ENCODE assay signal across 8 cellular contexts in genomic region chr19:47427241-47428176, GRCh38. TPM values are rescaled to one million over a fixed set of nuclear protein-coding genes. Genes with fewer than 3 reads are reported as not detected.
DNase-seq lines count a peak whose midpoint lies in the region; ATAC-seq, FAIRE-seq and TF ChIP-seq lines count a peak whose summit lies in the region.

No MANE protein-coding gene starts in this region.

- peaks cover 12% of the 10 kb centered on the region for H3K27me3 Mint-ChIP-seq in activated naive CD4-positive, alpha-beta T cell treated with anti-CD3 and anti-CD28 coated beads, Interleukin-2, amount 10 ng/mL, durations not matched to agents 7 days and 5 days
- peaks cover 50% of the 10 kb centered on the region for H3K27me3 Mint-ChIP-seq in progenitor cell of endocrine pancreas

- peaks cover 19% of the 10 kb centered on the region for H3K4me1 ChIP-seq in SJSA1 (replicated peaks)

- ATAC-seq in GM18858 (IDR thresholded peaks at IDR 0.05; ENCODE audit: unreplicated experiment): no peak
- ATAC-seq in GM19397 (IDR thresholded peaks at IDR 0.05; ENCODE audit: unreplicated experiment): no peak

- H3K9me3 ChIP-seq in SJSA1 (replicated peaks): no peaks in the 10 kb centered on the region

- TF ChIP-seq CTCF in progenitor cell of endocrine pancreas (IDR thresholded peaks at IDR 0.05; ENCODE audit: unreplicated experiment): peak; percentile 86

- peak overlapping the region; percentile 6 for H3K4me3 ChIP-seq in SJSA1

- H3K36me3 Mint-ChIP-seq in activated naive CD4-positive, alpha-beta T cell treated with anti-CD3 and anti-CD28 coated beads, Interleukin-2, amount 10 ng/mL, durations not matched to agents 7 days and 5 days: no peaks in the 10 kb centered on the region
- H3K36me3 Mint-ChIP-seq in progenitor cell of endocrine pancreas (ENCODE audit: insufficient read depth): no peaks in the 10 kb centered on the region

- no peak overlapping the region for H3K27ac ChIP-seq in SJSA1

- CTCF ChIA-PET in activated naive CD4-positive, alpha-beta T cell treated with anti-CD3 and anti-CD28 coated beads, Interleukin-2, amount 10 ng/mL, durations not matched to agents 7 days and 5 days (lab: Charles Lee): interaction anchor here (0.6 to 2.7 kb wide), 31 partner anchors 9 to 1114 kb away, joined by 3 to 21 read pairs (median 3); partner anchors contain the start of genes DHX34, EHD2 and KPTN

- H3K4me1 Mint-ChIP-seq in activated naive CD4-positive, alpha-beta T cell treated with anti-CD3 and anti-CD28 coated beads, Interleukin-2, amount 10 ng/mL, durations not matched to agents 7 days and 5 days: peaks cover 26% of the 10 kb centered on the region
- H3K4me1 Mint-ChIP-seq in progenitor cell of endocrine pancreas (ENCODE audit: low read depth): peaks cover 3% of the 10 kb centered on the region

- DNase-seq in LoVo (ENCODE audit: low spot score) (peak; percentile 65), SJSA1 (ENCODE audit: low read depth in 1 of 2, low spot score in 2 of 2) (peak; percentile 74), head of caudate nucleus (peak; percentile 25 to 86 (median 66)), progenitor cell of endocrine pancreas (ENCODE audit: low spot score, unreplicated experiment) (peak; percentile 84)
- peak; percentile 82 for DNase-seq in activated naive CD4-positive, alpha-beta T cell treated with anti-CD3 and anti-CD28 coated beads, Interleukin-2, amount 10 ng/mL, durations not matched to agents 7 days and 5 days

- no peaks in the 10 kb centered on the region for H3K36me3 ChIP-seq in SJSA1

- H3K4me3 Mint-ChIP-seq in activated naive CD4-positive, alpha-beta T cell treated with anti-CD3 and anti-CD28 coated beads, Interleukin-2, amount 10 ng/mL, durations not matched to agents 7 days and 5 days: no peak overlapping the region
- peak overlapping the region; percentile 25 for H3K4me3 Mint-ChIP-seq in progenitor cell of endocrine pancreas (ENCODE audit: low read depth)

- peaks cover 1% of the 10 kb centered on the region for H3K9me3 Mint-ChIP-seq in activated naive CD4-positive, alpha-beta T cell treated with anti-CD3 and anti-CD28 coated beads, Interleukin-2, amount 10 ng/mL, durations not matched to agents 7 days and 5 days
- no peaks in the 10 kb centered on the region for H3K9me3 Mint-ChIP-seq in progenitor cell of endocrine pancreas (ENCODE audit: low read depth)

- intact Hi-C loops in head of caudate nucleus (cut with DNase I): no loop called here

- H3K27me3 ChIP-seq in SJSA1 (replicated peaks): peaks cover 14% of the 10 kb centered on the region

- no peak overlapping the region for H3K27ac Mint-ChIP-seq in activated naive CD4-positive, alpha-beta T cell treated with anti-CD3 and anti-CD28 coated beads, Interleukin-2, amount 10 ng/mL, durations not matched to agents 7 days and 5 days
- H3K27ac Mint-ChIP-seq in progenitor cell of endocrine pancreas: peak overlapping the region; percentile 86

- FAIRE-seq in G401.6 (lab: Jason Lieb, UNC): peak; percentile 89

RNA-seq across cellular contexts. Expression of gene MEIS3, which starts 8.2 kb away (rescaled TPM):
- 25.0 and 50.8 TPM in 2 replicates for total RNA-seq in SJSA1 (2014; rRNA removed; shearing (Covaris generic))
- total RNA-seq in progenitor cell of endocrine pancreas: 25.5 and 30.8 TPM in 2 replicates

RNA-seq across cellular contexts. Expression of gene SLC8A2, which starts 44.2 kb away (rescaled TPM):
- not detected in 2 replicates for total RNA-seq in SJSA1 (2014; rRNA removed; shearing (Covaris generic))
- 1.2 and 1.4 TPM in 2 replicates for total RNA-seq in progenitor cell of endocrine pancreas

RNA-seq across cellular contexts. Expression of gene KPTN, which starts 56.5 kb away (rescaled TPM):
- 3.2 and 7.2 TPM in 2 replicates for total RNA-seq in SJSA1 (2014; rRNA removed; shearing (Covaris generic))
- 29.9 and 30.5 TPM in 2 replicates for total RNA-seq in progenitor cell of endocrine pancreas
